8 cellular contexts compared by ENCODE assay signal in the genomic region with DNA sequence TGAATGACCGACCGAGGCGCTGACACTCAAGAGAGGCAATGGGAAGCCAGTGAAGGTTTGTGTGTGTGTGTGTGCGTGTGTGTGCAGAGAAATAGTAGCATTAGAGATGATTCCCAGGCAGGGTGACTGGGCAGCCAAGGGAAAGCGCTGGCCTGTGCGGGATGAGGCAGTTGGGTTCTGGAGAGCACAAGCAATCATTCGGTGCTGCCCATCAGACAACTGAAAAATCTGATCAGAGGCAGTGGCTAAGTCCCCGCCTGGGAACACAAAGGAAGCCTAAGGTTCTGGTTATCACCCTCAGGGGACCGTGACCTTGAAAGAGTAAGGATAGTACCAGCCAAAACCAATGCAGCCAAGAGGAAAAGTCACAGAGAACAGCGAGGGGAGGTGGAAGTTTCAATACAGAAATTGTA. TPM values are rescaled to one million over a fixed set of nuclear protein-coding genes. Genes with fewer than 3 reads are reported as not detected.
DNase-seq lines count a peak whose midpoint lies in the region; ATAC-seq and TF ChIP-seq lines count a peak whose summit lies in the region.

No MANE protein-coding gene starts in this region.

- H3K9me3 Mint-ChIP-seq in naive B cell = no peaks in the 10 kb centered on the region

- H3K36me3 Mint-ChIP-seq in naive B cell = peaks cover 0 to 8% of the 10 kb centered on the region in 2 donors

- H3K4me1 ChIP-seq in KMS-11 (ENCODE audit: low read depth, poor library complexity, severe bottlenecking) = peaks cover 26% of the 10 kb centered on the region

- H3K27me3 ChIP-seq in KMS-11 (ENCODE audit: insufficient read depth, low read depth) = no peaks in the 10 kb centered on the region

- H4K20me1 ChIP-seq in KMS-11 (ENCODE audit: insufficient read depth) = no peaks in the 10 kb centered on the region

- no peaks in the 10 kb centered on the region for H3K36me3 ChIP-seq in KMS-11 (ENCODE audit: insufficient read depth)

- H3K27me3 Mint-ChIP-seq in naive B cell = no peaks in the 10 kb centered on the region

- TF ChIP-seq CTCF in AG10803 (conservative IDR thresholded peaks at IDR 0.05; ENCODE audit: low read length) = no peak
- no peak for TF ChIP-seq CTCF in KMS-11 (conservative IDR thresholded peaks at IDR 0.05; ENCODE audit: low read depth, low read length)

- H3K27ac ChIP-seq in KMS-11 = peak overlapping the region; percentile 67; the same call in 1 of the 2 replicates
- peak overlapping the region; percentile 96 for H3K27ac ChIP-seq in caudate nucleus (ENCODE audit: low read depth, low read length)

- H3K4me1 Mint-ChIP-seq in naive B cell = peaks cover 47 to 74% (median 63%) of the 10 kb centered on the region in 3 donors

- H3K79me2 ChIP-seq in KMS-11 (ENCODE audit: insufficient read depth, low read depth) = peaks cover 12% of the 10 kb centered on the region; the same call in 1 of the 2 replicates

- H3K4me3 Mint-ChIP-seq in naive B cell = peak overlapping the region; percentile 86 to 100 (median 98)

- DNase-seq in AG10803 (ENCODE audit: low read depth) = peak; percentile 53
- DNase-seq in caudate nucleus (lab: John Stamatoyannopoulos, UW) = no peak
- DNase-seq in naive B cell = no peak
- DNase-seq in Ammon's horn (ENCODE audit: low spot score) = no peak
- no peak for DNase-seq in HT-29 (ENCODE audit: low spot score)

- no peak for ATAC-seq in naive B cell (ENCODE audit: low read depth in 2 of 2)
- ATAC-seq in HG03378 (IDR thresholded peaks at IDR 0.05; ENCODE audit: unreplicated experiment) = no peak
- ATAC-seq in HG02588 (IDR thresholded peaks at IDR 0.05; ENCODE audit: unreplicated experiment) = no peak

- H3K27ac Mint-ChIP-seq in naive B cell = peak overlapping the region; percentile 95 to 100 (median 98)

- H2AFZ ChIP-seq in KMS-11 (ENCODE audit: low read depth) = peak overlapping the region; percentile 63; the same call in 1 of the 2 replicates

- H3K4me3 ChIP-seq in AG10803 (ENCODE audit: low read length) (peak overlapping the region; percentile 60), KMS-11 (IDR thresholded peaks at IDR 0.05; ENCODE audit: insufficient read depth, low read depth, low read length) (no peak overlapping the region)

- peak overlapping the region; percentile 74 for H3K4me2 ChIP-seq in KMS-11

- H3K9ac ChIP-seq in KMS-11 = peak overlapping the region; percentile 87; the same call in 1 of the 2 replicates

RNA-seq across cellular contexts. Expression of a gene that starts 0.9 kb away (rescaled TPM):
- polyA plus RNA-seq in naive B cell (ENCODE audit: low read depth in 6 of 6) = 100 to 1,000 TPM; 197 to 439 (median 323) TPM
- 12.5 and 18.5 TPM in 2 replicates for total RNA-seq in HT-29 (2014; rRNA removed; shearing (Covaris generic))

RNA-seq across cellular contexts. Expression of a gene that starts 48.2 kb away (rescaled TPM):
- 10 to 100 TPM; 10.6 to 22.4 (median 18.2) TPM for polyA plus RNA-seq in naive B cell (ENCODE audit: low read depth in 6 of 6)
- 9.2 and 12.7 TPM in 2 replicates for total RNA-seq in HT-29 (2014; rRNA removed; shearing (Covaris generic))

RNA-seq across cellular contexts. Expression of a gene that starts 48.6 kb away (rescaled TPM):
- polyA plus RNA-seq in naive B cell (ENCODE audit: low read depth in 6 of 6) = 100 to 1,000 TPM in 5 of 6 donors, 10 to 100 TPM in 1; 92.5 to 139 (median 123) TPM
- total RNA-seq in HT-29 (2014; rRNA removed; shearing (Covaris generic)) = 6.4 and 7.0 TPM in 2 replicates
